18 cellular contexts compared by ENCODE assay signal in genomic region chr12:119808441-119808840, GRCh38.
A peak's percentile ranks its signal among the peaks of the same experiment; 100 is the strongest.
DNase-seq lines count a peak whose midpoint lies in the region; ATAC-seq and TF ChIP-seq lines count a peak whose summit lies in the region.
"Had no signal": no experiment of that assay in that cellular context is flagged by ENCODE, and none has a peak within 500 bp of the region (broad histone marks: within the 10 kb centered on the region; RNA-seq: fewer than 3 reads in every experiment).

No MANE protein-coding gene starts in this region.

- H3K9me3 ChIP-seq in osteoblast (ENCODE audit: low read depth, low read length), result no peaks in the 10 kb centered on the region
- H3K9me3 ChIP-seq: sigmoid colon had no signal

- H3K27me3 Mint-ChIP-seq in natural killer cell treated with Interleukin-12 subunit alpha and Interleukin-12 subunit beta and Interleukin-15 and Interleukin-18, amount 100 ng/mL, for 72 hours, result no peaks in the 10 kb centered on the region
- H3K27me3 Mint-ChIP-seq in CD14-positive monocyte (ENCODE audit: low read depth in 3 of 3), result no peaks in the 10 kb centered on the region
- H3K27me3 Mint-ChIP-seq: activated CD4-positive, alpha-beta T cell treated with anti-CD3 and anti-CD28 coated beads, Interleukin-2, amount 10 ng/mL, durations not matched to agents 24 days and 14 days; CD4-positive, alpha-beta memory T cell had no signal

- peak overlapping the region; percentile 34 for H3K4me3 ChIP-seq in osteoblast (ENCODE audit: insufficient read depth, low read length)
- H3K4me3 ChIP-seq: sigmoid colon had no signal

- H4K20me1 ChIP-seq in osteoblast (ENCODE audit: insufficient read depth, low read length), result no peaks in the 10 kb centered on the region

- H3K4me2 ChIP-seq in osteoblast (ENCODE audit: insufficient read depth, low read length), result peak overlapping the region; percentile 77

- H3K9me3 Mint-ChIP-seq in natural killer cell treated with Interleukin-12 subunit alpha and Interleukin-12 subunit beta and Interleukin-15 and Interleukin-18, amount 100 ng/mL, for 72 hours, result no peaks in the 10 kb centered on the region
- peaks cover 1 to 5% (median 3%) of the 10 kb centered on the region in 7 donors for H3K9me3 Mint-ChIP-seq in CD14-positive monocyte
- H3K9me3 Mint-ChIP-seq: activated CD4-positive, alpha-beta T cell treated with anti-CD3 and anti-CD28 coated beads, Interleukin-2, amount 10 ng/mL, durations not matched to agents 24 days and 14 days; activated naive CD4-positive, alpha-beta T cell treated with anti-CD3 and anti-CD28 coated beads, Interleukin-2, amount 50 U/mL, for 72 hours had no signal

- no peaks in the 10 kb centered on the region for H3K27me3 ChIP-seq in osteoblast (ENCODE audit: insufficient read depth, low read length)

- H3K4me1 Mint-ChIP-seq in natural killer cell treated with Interleukin-12 subunit alpha and Interleukin-12 subunit beta and Interleukin-15 and Interleukin-18, amount 100 ng/mL, for 72 hours (ENCODE audit: low read depth in 2 of 2), result peaks cover 9 to 12% of the 10 kb centered on the region in 2 donors
- H3K4me1 Mint-ChIP-seq in CD14-positive monocyte, result no peaks in the 10 kb centered on the region

- ATAC-seq in HG03520 (IDR thresholded peaks at IDR 0.05; ENCODE audit: unreplicated experiment), result no peak
- ATAC-seq in natural killer cell treated with Interleukin-12 subunit alpha and Interleukin-12 subunit beta and Interleukin-15 and Interleukin-18, amount 100 ng/mL, for 72 hours, result no peak
- ATAC-seq: left colon had no signal

- TF ChIP-seq CTCF in osteoblast (IDR thresholded peaks at IDR 0.05; ENCODE audit: extremely low read depth, low read depth, low read length) (no peak), GM13977 (IDR thresholded peaks at IDR 0.05; ENCODE audit: extremely low read depth, insufficient read depth, missing control alignments) (no peak), CD14-positive monocyte (IDR thresholded peaks at IDR 0.05) (no peak)

- DNase-seq in EL (peak; percentile 75), LHCN-M2 (ENCODE audit: low read depth) (peak; percentile 62), epithelial cell of prostate (ENCODE audit: low read depth, low spot score) (peak; percentile 68), osteoblast (ENCODE audit: insufficient read length, low spot score, missing footprints) (peak; percentile 72), GM13977 (ENCODE audit: low spot score) (no peak), CD14-positive monocyte (ENCODE audit: low spot score) (no peak)
- DNase-seq in natural killer cell treated with Interleukin-12 subunit alpha and Interleukin-12 subunit beta and Interleukin-15 and Interleukin-18, amount 100 ng/mL, for 72 hours (ENCODE audit: low spot score), result no peak
- DNase-seq: activated CD4-positive, alpha-beta T cell treated with anti-CD3 and anti-CD28 coated beads, Interleukin-2, amount 10 ng/mL, durations not matched to agents 24 days and 14 days; CD4-positive, alpha-beta memory T cell; DMS 273 treated with DMSO at 0.1 percent for 48 hours; left colon; natural killer cell; NCI-H1105 treated with DMSO at 0.1 percent for 48 hours; NCI-H446; posterior cingulate gyrus; sigmoid colon had no signal

- H3K79me2 ChIP-seq in osteoblast (ENCODE audit: insufficient read depth, low read length), result peaks cover 9% of the 10 kb centered on the region

- H3K27ac Mint-ChIP-seq in natural killer cell treated with Interleukin-12 subunit alpha and Interleukin-12 subunit beta and Interleukin-15 and Interleukin-18, amount 100 ng/mL, for 72 hours, result no peak overlapping the region
- peak overlapping the region in 1 of 7 donors; percentile 32 for H3K27ac Mint-ChIP-seq in CD14-positive monocyte
- H3K27ac Mint-ChIP-seq: activated naive CD4-positive, alpha-beta T cell treated with anti-CD3 and anti-CD28 coated beads, Interleukin-2, amount 50 U/mL, for 72 hours; natural killer cell had no signal

- peak overlapping the region; percentile 87 for H2AFZ ChIP-seq in osteoblast (ENCODE audit: low read length)

- no peak overlapping the region for H3K4me3 Mint-ChIP-seq in natural killer cell treated with Interleukin-12 subunit alpha and Interleukin-12 subunit beta and Interleukin-15 and Interleukin-18, amount 100 ng/mL, for 72 hours
- no peak overlapping the region for H3K4me3 Mint-ChIP-seq in CD14-positive monocyte
- H3K4me3 Mint-ChIP-seq: natural killer cell had no signal

- H3K36me3 ChIP-seq in osteoblast (ENCODE audit: insufficient read depth, low read length), result no peaks in the 10 kb centered on the region
- H3K36me3 ChIP-seq: sigmoid colon had no signal

- peak overlapping the region; percentile 41 for H3K27ac ChIP-seq in epithelial cell of prostate
- H3K27ac ChIP-seq in osteoblast (ENCODE audit: low read depth, low read length), result peak overlapping the region; percentile 54
- H3K27ac ChIP-seq: sigmoid colon had no signal

- peaks cover 5% of the 10 kb centered on the region for H3K36me3 Mint-ChIP-seq in natural killer cell treated with Interleukin-12 subunit alpha and Interleukin-12 subunit beta and Interleukin-15 and Interleukin-18, amount 100 ng/mL, for 72 hours
- H3K36me3 Mint-ChIP-seq in CD14-positive monocyte, result peaks cover 44 to 79% of the 10 kb centered on the region in 2 donors
- H3K36me3 Mint-ChIP-seq: natural killer cell had no signal

- H3K4me1 ChIP-seq in osteoblast (ENCODE audit: insufficient read depth, low read length), result peaks cover 27% of the 10 kb centered on the region

- in situ Hi-C loops in GM13977 (cut with MboI; ENCODE audit: low pct_unique_long_range_greater_than_20kb, low sequenced_read_pairs, unreplicated experiment), result no loop called here

- intact Hi-C loops in CD14-positive monocyte (cut with micrococcal nuclease), result no loop called here

Comparison
In these comparisons a context has a peak if more than half of its experiments do, and no peak if none do; other contexts are left out.
1. DNase-seq: peak in EL (single experiment), LHCN-M2 (single experiment), epithelial cell of prostate (single experiment) and osteoblast (single experiment); none in natural killer cell treated with Interleukin-12 subunit alpha and Interleukin-12 subunit beta and Interleukin-15 and Interleukin-18, amount 100 ng/mL, for 72 hours (single experiment), GM13977 (single experiment) and CD14-positive monocyte (single experiment).